ENCODE assay signal across 21 cellular contexts in the genomic region with DNA sequence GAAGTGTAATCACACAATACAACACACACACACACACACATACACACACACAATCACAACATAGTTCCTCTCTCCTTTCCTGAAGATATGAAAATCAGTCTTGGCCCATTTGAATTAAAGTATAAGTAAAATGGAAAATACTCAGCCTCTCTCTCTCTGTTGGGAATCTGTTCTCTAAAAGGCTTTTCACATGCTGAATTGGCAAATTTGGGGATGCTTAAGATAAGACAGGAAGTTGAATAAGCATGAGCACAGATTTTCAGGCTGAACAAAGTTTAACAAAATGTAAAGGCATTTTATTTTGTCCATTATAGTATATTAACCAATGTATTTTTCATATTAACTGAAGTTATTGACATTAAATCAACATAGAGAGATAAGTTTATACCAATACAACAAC. TPM values are rescaled to one million over a fixed set of nuclear protein-coding genes. Genes with fewer than 3 reads are reported as not detected.
"Had no signal": no experiment of that assay in that cellular context is flagged by ENCODE, and none has a peak within 500 bp of the region (broad histone marks: within the 10 kb centered on the region; RNA-seq: fewer than 3 reads in every experiment).

No MANE protein-coding gene starts in this region.

- H3K4me3 ChIP-seq: prostate gland, right atrium auricular region, skin epidermis, suprapubic skin, transverse colon had no signal

- H3K27me3 ChIP-seq: right atrium auricular region, suprapubic skin, transverse colon had no signal

- H3K36me3 ChIP-seq: prostate gland, right atrium auricular region, suprapubic skin, transverse colon had no signal

- H3K9me3 ChIP-seq: prostate gland, right atrium auricular region, suprapubic skin, transverse colon had no signal

- H3K27ac ChIP-seq: prostate gland, skin epidermis, suprapubic skin had no signal

- ATAC-seq: esophagus mucosa; stimulated activated naive CD8-positive, alpha-beta T cell treated with anti-CD3 and anti-CD28 coated beads, Interleukin-15, amount 100 ng/mL, for 72 hours had no signal

- DNase-seq: activated CD4-positive, alpha-beta T cell treated with anti-CD3 and anti-CD28 coated beads, Interleukin-2, amount 50 U/mL, for 1 hour; activated CD4-positive, CD25-positive, alpha-beta regulatory T cell treated with anti-CD3 and anti-CD28 coated beads, Interleukin-2, amount 50 U/mL, for 72 hours; activated CD8-positive, alpha-beta memory T cell treated with anti-CD3 and anti-CD28 coated beads, Interleukin-2, amount 50 U/mL, for 48 hours; activated effector memory CD4-positive, alpha-beta T cell treated with anti-CD3 and anti-CD28 coated beads, Interleukin-2, amount 50 U/mL, for 16 hours; activated naive CD4-positive, alpha-beta T cell treated with anti-CD3 and anti-CD28 coated beads, Interleukin-2, amount 50 U/mL, for 16 hours; activated T-cell treated with anti-CD3 and anti-CD28 coated beads, Interleukin-2, amount 50 U/mL, for 48 hours; aorta; cerebellar nuclear complex; effector CD4-positive, alpha-beta T cell; hippocampal formation; stimulated activated naive CD8-positive, alpha-beta T cell treated with anti-CD3 and anti-CD28 coated beads, Interleukin-15, amount 100 ng/mL, for 72 hours; transverse colon had no signal

- H3K4me1 ChIP-seq: prostate gland, suprapubic skin had no signal

RNA-seq across cellular contexts. Expression of a gene that starts 23.7 kb away (rescaled TPM):
- total RNA-seq: bronchial epithelial cell, glomerular endothelial cell, mononuclear cell, neural crest cell had no signal
